Comparison of ENCODE assay signal across 14 cellular contexts in genomic region chr12:17361224-17361623, GRCh38.
DNase-seq lines count a peak whose midpoint lies in the region; ATAC-seq and TF ChIP-seq lines count a peak whose summit lies in the region.
"Had no signal": no experiment of that assay in that cellular context is flagged by ENCODE, and none has a peak within 500 bp of the region (broad histone marks: within the 10 kb centered on the region; RNA-seq: fewer than 3 reads in every experiment).

No MANE protein-coding gene starts in this region.

- DNase-seq in ELR (ENCODE audit: low read depth) (peak; percentile 33), NAMALWA (ENCODE audit: low spot score) (peak; percentile 5), RWPE2 (ENCODE audit: low spot score) (no peak), epithelial cell of esophagus (ENCODE audit: low read depth) (peak; percentile 36), SW480 (ENCODE audit: low spot score) (no peak), Right ventricle myocardium superior (no peak), iPS-NIHi11 (ENCODE audit: low spot score) (no peak)
- DNase-seq: AML-193; CD4-positive, alpha-beta memory T cell; DMS153; DMS79; GF-D8 had no signal

- H3K27ac ChIP-seq in RWPE2 (ENCODE audit: poor library complexity, severe bottlenecking) = no peak overlapping the region
- H3K27ac ChIP-seq: KMS-11 had no signal

- no peaks in the 10 kb centered on the region for H3K27me3 ChIP-seq in RWPE2 (ENCODE audit: insufficient read depth, poor library complexity, severe bottlenecking)

- peak; percentile 25 for TF ChIP-seq CTCF in RWPE2 (IDR thresholded peaks at IDR 0.05; ENCODE audit: poor library complexity, severe bottlenecking)
- no peak for TF ChIP-seq CTCF in epithelial cell of esophagus (IDR thresholded peaks at IDR 0.05; ENCODE audit: insufficient read depth, low read depth, low read length, missing control alignments)

- H3K9me3 ChIP-seq in RWPE2 (ENCODE audit: severe bottlenecking) = no peaks in the 10 kb centered on the region
- H3K9me3 ChIP-seq: HAP-1 had no signal

- ATAC-seq in RWPE2 (ENCODE audit: low read depth) (no peak), Right ventricle myocardium superior (ENCODE audit: poor library complexity) (no peak)

- no peaks in the 10 kb centered on the region for H3K36me3 ChIP-seq in RWPE2 (ENCODE audit: low read depth)
- H3K36me3 ChIP-seq: HAP-1 had no signal

- intact Hi-C loops in Right ventricle myocardium superior (cut with DNase I) = no loop called here

- H3K4me1 ChIP-seq in RWPE2 (ENCODE audit: insufficient read depth, poor library complexity, severe bottlenecking) = no peaks in the 10 kb centered on the region

- no peak overlapping the region for H3K4me3 ChIP-seq in RWPE2 (ENCODE audit: severe bottlenecking)
- H3K4me3 ChIP-seq in epithelial cell of esophagus (ENCODE audit: low read length) = no peak overlapping the region
- H3K4me3 ChIP-seq: HAP-1 had no signal

Comparison
In these comparisons a context has a peak if more than half of its experiments do, and no peak if none do; other contexts are left out.
1. DNase-seq: peak in ELR (single experiment), NAMALWA (single experiment) and epithelial cell of esophagus (single experiment); none in RWPE2 (single experiment), SW480 (single experiment), Right ventricle myocardium superior (single experiment) and iPS-NIHi11 (single experiment).